ENCODE assay signal across 1 cellular context in genomic region chr17:50685691-50686493, GRCh38.
TF ChIP-seq lines count a peak whose summit lies in the region.

No MANE protein-coding gene starts in this region.

TF ChIP-seq in WTC11, 78 proteins besides CTCF, POLR2A, EP300 and RAD21 (continued from another document):
- TF ChIP-seq MXD4 (CRISPR knock-in tag; IDR thresholded peaks at IDR 0.05; ENCODE audit: borderline replicate concordance): no peak
- TF ChIP-seq GABPB1 (CRISPR knock-in tag; IDR thresholded peaks at IDR 0.05): no peak
- TF ChIP-seq GTF2I (CRISPR knock-in tag; conservative IDR thresholded peaks at IDR 0.05): no peak
- TF ChIP-seq CDX4 (CRISPR knock-in tag; IDR thresholded peaks at IDR 0.05; ENCODE audit: borderline replicate concordance): no peak
